In the genomic region with DNA sequence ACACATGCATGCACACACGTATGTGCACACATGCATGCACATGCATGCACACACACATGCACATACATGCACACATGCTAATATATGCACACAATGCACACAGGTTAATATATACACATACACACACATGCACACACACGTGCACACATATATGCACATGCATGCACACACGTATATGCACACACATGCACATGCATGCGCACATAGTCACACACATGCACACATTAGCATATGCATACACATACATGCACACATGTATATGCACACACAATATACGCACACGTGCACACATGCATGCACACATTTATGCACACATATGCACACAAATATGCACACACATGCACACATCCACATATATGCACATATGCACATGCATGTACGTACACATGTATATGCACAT, we compare ENCODE assay signal across 25 cellular contexts.
"Had no signal": no experiment of that assay in that cellular context is flagged by ENCODE, and none has a peak within 500 bp of the region (broad histone marks: within the 10 kb centered on the region; RNA-seq: fewer than 3 reads in every experiment).

No MANE protein-coding gene starts in this region.

- H3K27ac ChIP-seq: colonic mucosa, epithelial cell of prostate, gastrocnemius medialis, parathyroid adenoma, thoracic aorta, tibial nerve, upper lobe of right lung, vagina had no signal

- ATAC-seq: esophagus mucosa; gastrocnemius medialis; left lobe of liver; mucosa of descending colon; natural killer cell treated with Interleukin-12 subunit alpha and Interleukin-12 subunit beta and Interleukin-15 and Interleukin-18, amount 100 ng/mL, for 72 hours; sciatic nerve; stimulated activated effector memory CD8-positive, alpha-beta T cell treated with anti-CD3 and anti-CD28 coated beads, Interleukin-12 subunit alpha, Interleukin-12 subunit beta, amount 100 ng/mL, for 72 hours; upper lobe of right lung had no signal

- H3K4me2 ChIP-seq: smooth muscle cell had no signal

- FAIRE-seq: kidney had no signal

- H3K36me3 ChIP-seq: colonic mucosa, gastrocnemius medialis, thoracic aorta, tibial nerve, upper lobe of right lung, vagina had no signal

- H3K79me2 ChIP-seq: parathyroid adenoma had no signal

- H2AFZ ChIP-seq: parathyroid adenoma had no signal

- H3K4me1 ChIP-seq: colonic mucosa, gastrocnemius medialis, parathyroid adenoma, tibial nerve, upper lobe of right lung, vagina had no signal

- H3K27me3 ChIP-seq: colonic mucosa, gastrocnemius medialis, tibial nerve, vagina had no signal

- DNase-seq: colonic mucosa; effector CD8-positive, alpha-beta T cell; endodermal cell; foreskin fibroblast; gastrocnemius medialis; head of caudate nucleus; kidney; mesenchymal stem cell; mucosa of descending colon; naive B cell; stimulated activated CD4-positive, alpha-beta T cell treated with anti-CD3 and anti-CD28 coated beads, Interleukin-2, amount 100 ng/mL, for 24 hours; stimulated activated CD4-positive, alpha-beta T cell treated with anti-CD3 and anti-CD28 coated beads, Interleukin-4, amount 100 ng/mL, for 24 hours; stimulated activated naive CD4-positive, alpha-beta T cell treated with Interleukin-2 at 50 U/mL for 16 hours; upper lobe of right lung had no signal

- H3K4me3 ChIP-seq: colonic mucosa, gastrocnemius medialis, mucosa of descending colon, smooth muscle cell, thoracic aorta, tibial nerve, upper lobe of right lung, vagina had no signal

- H3K9ac ChIP-seq: parathyroid adenoma had no signal

- H3K9me3 ChIP-seq: colonic mucosa, gastrocnemius medialis, mucosa of descending colon, thoracic aorta, tibial nerve, upper lobe of right lung, vagina had no signal
